In the genomic region with DNA sequence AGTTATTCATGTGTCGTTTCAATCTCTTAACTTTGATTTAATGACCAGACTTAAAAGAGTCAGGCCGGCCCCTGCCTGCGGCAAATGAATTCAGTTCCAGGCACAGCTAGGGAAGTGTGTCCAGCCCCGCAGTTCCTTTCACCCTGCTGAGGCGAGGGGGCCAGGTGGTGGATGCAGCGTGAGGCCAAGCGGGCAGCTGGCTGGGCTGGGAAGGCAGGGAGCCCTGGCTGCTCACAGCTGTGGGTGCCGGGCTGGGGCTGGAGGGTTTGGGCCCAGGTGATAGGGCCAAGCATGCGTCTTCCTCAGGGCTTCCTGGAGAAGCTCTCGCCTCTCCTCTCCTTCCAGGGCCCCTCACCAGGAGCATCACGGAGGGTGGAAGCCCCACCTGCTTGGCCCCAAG, we compare ENCODE assay signal across 13 cellular contexts.
"Had no signal": no experiment of that assay in that cellular context is flagged by ENCODE, and none has a peak within 500 bp of the region (broad histone marks: within the 10 kb centered on the region; RNA-seq: fewer than 3 reads in every experiment).

No MANE protein-coding gene starts in this region.

- H3K4me3 Mint-ChIP-seq: activated CD8-positive, alpha-beta T cell treated with anti-CD3 and anti-CD28 coated beads for 36 hours; activated T-helper 1 cell treated with anti-CD3 and anti-CD28 coated beads, Interleukin-12 subunit alpha, Interleukin-12 subunit beta, Interleukin-2, Interleukin-4 antibody, amounts not matched to agents 30 ng/mL and 10 ng/mL and 1 ng/mL, durations not matched to agents 14 hours and 24 hours and 36 hours; natural killer cell treated with Interleukin-12 subunit alpha and Interleukin-12 subunit beta and Interleukin-15 and Interleukin-18, amount 100 ng/mL, for 72 hours had no signal

- H3K27ac Mint-ChIP-seq: activated CD8-positive, alpha-beta T cell treated with anti-CD3 and anti-CD28 coated beads for 36 hours; activated T-helper 1 cell treated with anti-CD3 and anti-CD28 coated beads, Interleukin-12 subunit alpha, Interleukin-12 subunit beta, Interleukin-2, Interleukin-4 antibody, amounts not matched to agents 30 ng/mL and 10 ng/mL and 1 ng/mL, durations not matched to agents 14 hours and 24 hours and 36 hours; natural killer cell treated with Interleukin-12 subunit alpha and Interleukin-12 subunit beta and Interleukin-15 and Interleukin-18, amount 100 ng/mL, for 72 hours had no signal

- DNase-seq: activated CD4-positive, alpha-beta T cell treated with anti-CD3 and anti-CD28 coated beads for 4 hours; activated CD8-positive, alpha-beta T cell treated with anti-CD3 and anti-CD28 coated beads for 36 hours; activated naive CD4-positive, alpha-beta T cell; foreskin melanocyte; T-helper 9 cell had no signal

- ATAC-seq: activated CD8-positive, alpha-beta T cell treated with anti-CD3 and anti-CD28 coated beads for 36 hours; left lobe of liver; natural killer cell treated with Interleukin-12 subunit alpha and Interleukin-12 subunit beta and Interleukin-15 and Interleukin-18, amount 100 ng/mL, for 72 hours had no signal

- H3K4me3 ChIP-seq: ascending aorta, heart left ventricle, ovary, tibial nerve, vagina had no signal

- H3K27ac ChIP-seq: ascending aorta, heart left ventricle, ovary, tibial nerve, vagina had no signal

- H3K4me1 ChIP-seq: ascending aorta, heart left ventricle had no signal

- H3K27me3 Mint-ChIP-seq: activated CD8-positive, alpha-beta T cell treated with anti-CD3 and anti-CD28 coated beads for 36 hours; natural killer cell treated with Interleukin-12 subunit alpha and Interleukin-12 subunit beta and Interleukin-15 and Interleukin-18, amount 100 ng/mL, for 72 hours had no signal

- H3K9me3 ChIP-seq: ascending aorta, heart left ventricle, ovary, tibial nerve, vagina had no signal

- H3K36me3 ChIP-seq: ascending aorta, heart left ventricle, ovary, tibial nerve, vagina had no signal

- H3K27me3 ChIP-seq: ascending aorta, ovary, tibial nerve, vagina had no signal
